ENCODE assay signal across 12 cellular contexts in the genomic region with DNA sequence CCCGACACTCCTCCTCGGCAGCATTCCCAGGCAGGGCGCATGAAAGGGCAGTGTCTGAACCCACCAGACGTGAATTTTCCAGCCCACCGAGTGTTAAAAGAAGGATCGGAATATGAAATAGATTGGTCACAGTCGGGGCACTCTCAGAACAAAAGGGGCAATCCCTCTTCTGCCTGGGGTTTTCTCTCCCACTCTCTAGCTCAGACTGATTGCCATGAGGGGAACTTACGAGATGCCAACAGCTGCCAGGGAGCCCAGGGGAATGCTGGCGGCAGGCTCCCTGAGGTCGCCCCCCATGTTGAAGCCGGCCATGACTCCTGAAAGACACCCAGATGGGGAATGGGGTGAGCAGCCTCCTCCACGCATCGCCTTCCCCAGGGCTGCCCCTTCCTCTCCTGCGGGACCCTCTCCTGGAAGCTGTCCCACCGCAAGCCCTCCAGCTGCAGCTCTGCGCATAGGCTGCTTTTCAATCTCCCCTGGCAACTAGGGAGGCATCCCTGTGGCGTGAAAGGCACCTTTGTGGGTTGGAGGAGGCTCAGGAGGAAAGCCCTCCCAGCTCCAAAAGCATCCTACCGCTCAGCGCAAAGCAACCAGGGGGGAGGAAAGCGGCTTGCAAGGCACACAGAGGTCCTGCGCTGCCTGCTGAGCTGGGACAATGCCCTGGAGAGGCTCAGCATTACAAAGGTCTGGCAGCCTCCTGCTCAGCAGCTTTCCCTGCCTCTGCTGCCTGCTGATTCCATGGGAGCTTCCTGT.
DNase-seq lines count a peak whose midpoint lies in the region; ATAC-seq and TF ChIP-seq lines count a peak whose summit lies in the region.
"Had no signal": no experiment of that assay in that cellular context is flagged by ENCODE, and none has a peak within 500 bp of the region (broad histone marks: within the 10 kb centered on the region; RNA-seq: fewer than 3 reads in every experiment).

No MANE protein-coding gene starts in this region.

- no peak overlapping the region for H3K4me2 ChIP-seq in SK-N-SH

- DNase-seq in SK-N-SH (no peak), anterior cingulate cortex (lab: John Stamatoyannopoulos, UW) (peak in 53 of 58 donors; percentile 23 to 85 (median 61)), lower lobe of right lung (no peak), thoracic aorta (ENCODE audit: low spot score) (no peak), NCI-H226 (no peak), NCI-H1105 treated with DMSO at 0.1 percent for 48 hours (lab: John Stamatoyannopoulos, UW) (no peak)
- DNase-seq: PC-3 had no signal

- 96% methylated on average over 17 of the region's 21 CpGs for WGBS in SK-N-SH (ENCODE audit: low lambda C conversion rate)

- H3K4me3 ChIP-seq in SK-N-SH (ENCODE audit: low read depth in 2 of 2, low read length in 1 of 2) (no peak overlapping the region), lower lobe of right lung (peak overlapping the region; percentile 10), thoracic aorta (peak overlapping the region; percentile 54)
- H3K4me3 ChIP-seq: adrenal gland had no signal

- no peak overlapping the region for H3K9ac ChIP-seq in SK-N-SH
- H3K9ac ChIP-seq: parathyroid adenoma had no signal

- H3K9me3 ChIP-seq in SK-N-SH (no peaks in the 10 kb centered on the region), lower lobe of right lung (no peaks in the 10 kb centered on the region), thoracic aorta (no peaks in the 10 kb centered on the region)
- H3K9me3 ChIP-seq: adrenal gland had no signal

- ATAC-seq in SK-N-SH treated with all-trans-retinoic acid at 6 μM for 48 hours (peak; percentile 28; the same call in 1 of the 3 replicates), lower lobe of right lung (no peak), thoracic aorta (ENCODE audit: insufficient number of reproducible peaks, low FRiP score, low read depth) (no peak), HG02798 (IDR thresholded peaks at IDR 0.05; ENCODE audit: poor library complexity, unreplicated experiment) (no peak)
- ATAC-seq: HCT116, PC-3 had no signal

- intact Hi-C loops in lower lobe of right lung (cut with DNase I): no loop called here

- POLR2A ChIA-PET in SK-N-SH (lab: Yijun Ruan, JAX): no interaction called here

- no peak for TF ChIP-seq RAD21 in SK-N-SH (IDR thresholded peaks at IDR 0.05; ENCODE audit: low read length)

- H4K20me1 ChIP-seq in SK-N-SH (ENCODE audit: insufficient read depth): no peaks in the 10 kb centered on the region

- peaks cover 6 to 49% of the 10 kb centered on the region in 2 experiments for H3K4me1 ChIP-seq in SK-N-SH (ENCODE audit: control insufficient read depth in 1 of 2, insufficient read depth in 2 of 2, low read depth in 1 of 2, low read length in 1 of 2)
- peaks cover 47% of the 10 kb centered on the region for H3K4me1 ChIP-seq in lower lobe of right lung
- peaks cover 7 to 56% of the 10 kb centered on the region in 2 donors for H3K4me1 ChIP-seq in thoracic aorta (ENCODE audit: control insufficient read depth in 1 of 2, low read depth in 2 of 2)

- TF ChIP-seq CTCF in SK-N-SH (IDR thresholded peaks at IDR 0.05) (no peak), lower lobe of right lung (IDR thresholded peaks at IDR 0.05) (no peak), thoracic aorta (IDR thresholded peaks at IDR 0.05) (no peak)

- H3K27me3 ChIP-seq in SK-N-SH (ENCODE audit: insufficient read depth): no peaks in the 10 kb centered on the region
- H3K27me3 ChIP-seq in lower lobe of right lung (ENCODE audit: low read depth): no peaks in the 10 kb centered on the region
- no peaks in the 10 kb centered on the region for H3K27me3 ChIP-seq in thoracic aorta (replicated peaks; ENCODE audit: insufficient read depth)
- H3K27me3 ChIP-seq: adrenal gland had no signal

- TF ChIP-seq EP300 in SK-N-SH (IDR thresholded peaks at IDR 0.05; ENCODE audit: borderline replicate concordance in 1 of 2, low read depth in 1 of 2, low read length in 1 of 2): no peak

- peaks cover 9% of the 10 kb centered on the region for H3F3A ChIP-seq in SK-N-SH (replicated peaks; ENCODE audit: insufficient read depth)

- H3K79me2 ChIP-seq in SK-N-SH (ENCODE audit: insufficient read depth): no peaks in the 10 kb centered on the region
- H3K79me2 ChIP-seq: parathyroid adenoma had no signal

- no peaks in the 10 kb centered on the region for H3K36me3 ChIP-seq in SK-N-SH (replicated peaks in 1 of 2; ENCODE audit: control insufficient read depth in 1 of 2, insufficient read depth in 2 of 2, low read length in 1 of 2)
- H3K36me3 ChIP-seq in lower lobe of right lung: no peaks in the 10 kb centered on the region
- H3K36me3 ChIP-seq in thoracic aorta: no peaks in the 10 kb centered on the region
- H3K36me3 ChIP-seq: adrenal gland had no signal

- CTCF ChIA-PET in SK-N-SH (lab: Yijun Ruan, JAX): interaction anchor here (0.6 to 1.7 kb wide), 4 partner anchors 10 to 334 kb away, joined by 3 to 4 read pairs (median 3); no protein-coding TSS in a partner anchor

- no peak overlapping the region for H2AFZ ChIP-seq in SK-N-SH (ENCODE audit: low read depth)

- no peaks in the 10 kb centered on the region for H3K9me2 ChIP-seq in SK-N-SH

- H3K27ac ChIP-seq in SK-N-SH (ENCODE audit: low read depth in 2 of 2, low read length in 1 of 2) (peak overlapping the region in 1 of 2 experiments; percentile 58; a peak in 1 of 4 replicates), lower lobe of right lung (peak overlapping the region; percentile 13), thoracic aorta (no peak overlapping the region)
- H3K27ac ChIP-seq: adrenal gland had no signal

TF ChIP-seq in SK-N-SH treated with all-trans-retinoic acid at 6 μM for 48 hours, 23 proteins besides CTCF, POLR2A, EP300 and RAD21:
- TF ChIP-seq PPARA (CRISPR knock-in tag; IDR thresholded peaks at IDR 0.05; ENCODE audit: borderline replicate concordance): no peak
- no peak for TF ChIP-seq ARNTL (CRISPR knock-in tag; IDR thresholded peaks at IDR 0.05; ENCODE audit: borderline replicate concordance, low read depth)

TF ChIP-seq in SK-N-SH, 30 proteins besides CTCF, POLR2A, EP300 and RAD21:
- no peak for TF ChIP-seq FOXJ3 (CRISPR knock-in tag; IDR thresholded peaks at IDR 0.05)
- TF ChIP-seq ELF1 (IDR thresholded peaks at IDR 0.05): no peak
- TF ChIP-seq, protein P1, sequence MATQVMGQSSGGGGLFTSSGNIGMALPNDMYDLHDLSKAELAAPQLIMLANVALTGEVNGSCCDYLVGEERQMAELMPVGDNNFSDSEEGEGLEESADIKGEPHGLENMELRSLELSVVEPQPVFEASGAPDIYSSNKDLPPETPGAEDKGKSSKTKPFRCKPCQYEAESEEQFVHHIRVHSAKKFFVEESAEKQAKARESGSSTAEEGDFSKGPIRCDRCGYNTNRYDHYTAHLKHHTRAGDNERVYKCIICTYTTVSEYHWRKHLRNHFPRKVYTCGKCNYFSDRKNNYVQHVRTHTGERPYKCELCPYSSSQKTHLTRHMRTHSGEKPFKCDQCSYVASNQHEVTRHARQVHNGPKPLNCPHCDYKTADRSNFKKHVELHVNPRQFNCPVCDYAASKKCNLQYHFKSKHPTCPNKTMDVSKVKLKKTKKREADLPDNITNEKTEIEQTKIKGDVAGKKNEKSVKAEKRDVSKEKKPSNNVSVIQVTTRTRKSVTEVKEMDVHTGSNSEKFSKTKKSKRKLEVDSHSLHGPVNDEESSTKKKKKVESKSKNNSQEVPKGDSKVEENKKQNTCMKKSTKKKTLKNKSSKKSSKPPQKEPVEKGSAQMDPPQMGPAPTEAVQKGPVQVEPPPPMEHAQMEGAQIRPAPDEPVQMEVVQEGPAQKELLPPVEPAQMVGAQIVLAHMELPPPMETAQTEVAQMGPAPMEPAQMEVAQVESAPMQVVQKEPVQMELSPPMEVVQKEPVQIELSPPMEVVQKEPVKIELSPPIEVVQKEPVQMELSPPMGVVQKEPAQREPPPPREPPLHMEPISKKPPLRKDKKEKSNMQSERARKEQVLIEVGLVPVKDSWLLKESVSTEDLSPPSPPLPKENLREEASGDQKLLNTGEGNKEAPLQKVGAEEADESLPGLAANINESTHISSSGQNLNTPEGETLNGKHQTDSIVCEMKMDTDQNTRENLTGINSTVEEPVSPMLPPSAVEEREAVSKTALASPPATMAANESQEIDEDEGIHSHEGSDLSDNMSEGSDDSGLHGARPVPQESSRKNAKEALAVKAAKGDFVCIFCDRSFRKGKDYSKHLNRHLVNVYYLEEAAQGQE (IDR thresholded peaks at IDR 0.05; ENCODE audit: low read depth, low read length): no peak
- no peak for TF ChIP-seq RFX5 (IDR thresholded peaks at IDR 0.05; ENCODE audit: low read length)
- TF ChIP-seq POLR2AphosphoS5 (IDR thresholded peaks at IDR 0.05; ENCODE audit: low read depth, low read length): no peak
- no peak for TF ChIP-seq GABPA (IDR thresholded peaks at IDR 0.05; ENCODE audit: low read depth)
- no peak for TF ChIP-seq YY1 (IDR thresholded peaks at IDR 0.05; ENCODE audit: low read depth)
- TF ChIP-seq SMC3 (IDR thresholded peaks at IDR 0.05; ENCODE audit: low read depth, low read length): no peak
- no peak for TF ChIP-seq CHD2 (IDR thresholded peaks at IDR 0.05; ENCODE audit: low read length, partially characterized antibody)
- TF ChIP-seq, protein P2, sequence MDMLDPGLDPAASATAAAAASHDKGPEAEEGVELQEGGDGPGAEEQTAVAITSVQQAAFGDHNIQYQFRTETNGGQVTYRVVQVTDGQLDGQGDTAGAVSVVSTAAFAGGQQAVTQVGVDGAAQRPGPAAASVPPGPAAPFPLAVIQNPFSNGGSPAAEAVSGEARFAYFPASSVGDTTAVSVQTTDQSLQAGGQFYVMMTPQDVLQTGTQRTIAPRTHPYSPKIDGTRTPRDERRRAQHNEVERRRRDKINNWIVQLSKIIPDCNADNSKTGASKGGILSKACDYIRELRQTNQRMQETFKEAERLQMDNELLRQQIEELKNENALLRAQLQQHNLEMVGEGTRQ (IDR thresholded peaks at IDR 0.05; ENCODE audit: borderline replicate concordance, low read depth, low read length): no peak
- no peak for TF ChIP-seq GATA2 (CRISPR knock-in tag; IDR thresholded peaks at IDR 0.05)
- TF ChIP-seq MEF2A (IDR thresholded peaks at IDR 0.05; ENCODE audit: borderline replicate concordance, low read depth): no peak

Comparison
In these comparisons a context has a peak if more than half of its experiments do, and no peak if none do; other contexts are left out.
1. DNase-seq: peak in anterior cingulate cortex (53 of 58); none in SK-N-SH (single experiment), lower lobe of right lung (single experiment), thoracic aorta (single experiment), NCI-H226 (single experiment) and NCI-H1105 treated with DMSO at 0.1 percent for 48 hours (single experiment).
2. H3K4me3 ChIP-seq: peak in lower lobe of right lung (single experiment) and thoracic aorta (single experiment); none in SK-N-SH (0 of 2).